Comparison of ENCODE assay signal across 8 cellular contexts in genomic region chr13:101289764-101290163, GRCh38.
DNase-seq lines count a peak whose midpoint lies in the region; ATAC-seq lines count a peak whose summit lies in the region.

No MANE protein-coding gene starts in this region.

- ATAC-seq in HG03432 (IDR thresholded peaks at IDR 0.05; ENCODE audit: unreplicated experiment) (peak; percentile 59), GM21381 (IDR thresholded peaks at IDR 0.05; ENCODE audit: unreplicated experiment) (no peak)

- DNase-seq in AG08396 (ENCODE audit: low spot score) (peak; percentile 60), RPMI7951 (ENCODE audit: low read depth) (peak; percentile 66), hepatic stellate cell (ENCODE audit: low spot score) (peak; percentile 32), SIG-M5 (lab: John Stamatoyannopoulos, UW) (no peak), DMS114 treated with DMSO at 0.1 percent for 48 hours (lab: John Stamatoyannopoulos, UW; ENCODE audit: unreplicated experiment) (no peak)
- no peak for DNase-seq in activated effector memory CD4-positive, alpha-beta T cell treated with Interleukin-2 at 50 U/mL for 16 hours

Comparison
In these comparisons a context has a peak if more than half of its experiments do, and no peak if none do; other contexts are left out.
1. DNase-seq: peak in AG08396 (single experiment), RPMI7951 (single experiment) and hepatic stellate cell (single experiment); none in SIG-M5 (single experiment), activated effector memory CD4-positive, alpha-beta T cell treated with Interleukin-2 at 50 U/mL for 16 hours (single experiment) and DMS114 treated with DMSO at 0.1 percent for 48 hours (single experiment).